In genomic region chr2:25023333-25023732, GRCh38 we compare ENCODE assay signal across 28 cellular contexts.
"Had no signal": no experiment of that assay in that cellular context is flagged by ENCODE, and none has a peak within 500 bp of the region (broad histone marks: within the 10 kb centered on the region; RNA-seq: fewer than 3 reads in every experiment).

No MANE protein-coding gene starts in this region.

- H3K27ac ChIP-seq: colonic mucosa, coronary artery, dorsolateral prefrontal cortex, epithelial cell of prostate, esophagus muscularis mucosa, esophagus squamous epithelium, foreskin keratinocyte, gastrocnemius medialis, gastroesophageal sphincter, heart left ventricle, heart right ventricle had no signal

- ATAC-seq: effector memory CD8-positive, alpha-beta T cell; esophagus mucosa; foreskin keratinocyte; gastrocnemius medialis; gastroesophageal sphincter; heart left ventricle; heart right ventricle had no signal

- H3K9me3 ChIP-seq: colonic mucosa, esophagus muscularis mucosa, esophagus squamous epithelium, gastrocnemius medialis, gastroesophageal sphincter, heart left ventricle, heart right ventricle had no signal

- H3K4me1 ChIP-seq: colonic mucosa, esophagus muscularis mucosa, esophagus squamous epithelium, foreskin keratinocyte, gastroesophageal sphincter had no signal

- H3K4me3 ChIP-seq: colonic mucosa, coronary artery, dorsolateral prefrontal cortex, esophagus muscularis mucosa, esophagus squamous epithelium, gastrocnemius medialis, gastroesophageal sphincter, heart left ventricle, heart right ventricle had no signal

- H3K36me3 ChIP-seq: colonic mucosa, esophagus muscularis mucosa, esophagus squamous epithelium, gastrocnemius medialis, gastroesophageal sphincter, heart left ventricle, heart right ventricle had no signal

- FAIRE-seq: colon, endometrium, endothelial cell of umbilical vein, frontal cortex had no signal

- H3K27me3 ChIP-seq: colonic mucosa, dorsolateral prefrontal cortex, esophagus muscularis mucosa, gastrocnemius medialis, gastroesophageal sphincter, heart left ventricle, heart right ventricle had no signal

- DNase-seq: colonic mucosa; cortex of kidney; dermis blood vessel endothelial cell; dorsolateral prefrontal cortex; effector CD4-positive, alpha-beta T cell; effector CD8-positive, alpha-beta T cell; effector memory CD4-positive, alpha-beta T cell; effector memory CD8-positive, alpha-beta T cell; endodermal cell; erythroblast; esophagus squamous epithelium; foreskin fibroblast; foreskin keratinocyte; foreskin melanocyte; gastrocnemius medialis; glutamatergic neuron; head of caudate nucleus; heart left ventricle; heart right ventricle had no signal
